ENCODE assay signal across 15 cellular contexts in the genomic region with DNA sequence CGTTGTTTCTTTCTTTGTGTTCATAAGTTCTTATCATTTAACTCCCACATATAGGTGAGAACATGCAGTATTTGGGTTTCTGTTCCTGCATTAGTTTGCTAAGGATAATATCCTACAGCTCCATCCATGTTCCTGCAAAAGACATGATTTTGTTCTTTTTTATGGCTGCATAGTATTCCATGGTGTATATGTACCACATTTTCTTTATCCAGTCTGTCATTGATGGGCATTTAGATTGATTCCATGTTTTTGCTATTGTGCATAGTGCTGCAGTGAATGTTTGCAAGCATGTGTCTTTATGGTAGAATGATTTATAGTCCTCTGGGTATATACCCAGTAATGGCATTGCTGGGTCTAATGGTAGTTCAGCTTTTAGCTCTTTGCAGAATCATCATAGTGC. TPM values are rescaled to one million over a fixed set of nuclear protein-coding genes. Genes with fewer than 3 reads are reported as not detected.
"Had no signal": no experiment of that assay in that cellular context is flagged by ENCODE, and none has a peak within 500 bp of the region (broad histone marks: within the 10 kb centered on the region; RNA-seq: fewer than 3 reads in every experiment).

No MANE protein-coding gene starts in this region.

RNA-seq across cellular contexts. Expression of gene SOSTDC1, which starts 9.2 kb away (rescaled TPM):
- total RNA-seq: activated naive CD4-positive, alpha-beta T cell treated with anti-CD3 and anti-CD28 coated beads for 36 hours; activated naive CD4-positive, alpha-beta T cell treated with anti-CD3 and anti-CD28 coated beads, Interleukin-2, amount 50 U/mL, for 72 hours; activated naive CD8-positive, alpha-beta T cell treated with anti-CD3 and anti-CD28 coated beads for 36 hours; activated naive CD8-positive, alpha-beta T cell treated with anti-CD3 and anti-CD28 coated beads, Interleukin-2, amount 10 ng/mL, durations not matched to agents 7 days and 5 days; activated T-cell treated with anti-CD3 and anti-CD28 coated beads, Interleukin-2, amount 50 U/mL, for 4 hours; activated T-cell treated with anti-CD3 and anti-CD28 coated beads, Interleukin-2, amount 50 U/mL, for 72 hours; activated T-helper 1 cell treated with anti-CD3 and anti-CD28 coated beads, Interleukin-12 subunit alpha, Interleukin-12 subunit beta, Interleukin-2, Interleukin-4 antibody, amounts not matched to agents 30 ng/mL and 10 ng/mL and 1 ng/mL, durations not matched to agents 14 hours and 24 hours and 36 hours; activated T-helper 17 cell treated with anti-CD3 and anti-CD28 coated beads, Interleukin-2, amount 50 U/mL, for 72 hours; activated T-helper 2 cell treated with anti-CD3 and anti-CD28 coated beads, Interferon-gamma antibody, Interleukin-2, Interleukin-4, amounts not matched to agents 10 μg/mL and 5 μg/mL and 100 μg/mL, durations not matched to agents 14 hours and 24 hours and 36 hours; aorta; ascending aorta; body of pancreas; bronchial epithelial cell; cardiac septum; chondrocyte had no signal
- polyA plus RNA-seq: aorta had no signal

RNA-seq across cellular contexts. Expression of gene CRPPA, which starts 35.0 kb away (rescaled TPM):
- total RNA-seq: ascending aorta had no signal
